Comparison of ENCODE assay signal across 35 cellular contexts in genomic region chr11:110761131-110761530, GRCh38. TPM values are rescaled to one million over a fixed set of nuclear protein-coding genes. Genes with fewer than 3 reads are reported as not detected.
"Had no signal": no experiment of that assay in that cellular context is flagged by ENCODE, and none has a peak within 500 bp of the region (broad histone marks: within the 10 kb centered on the region; RNA-seq: fewer than 3 reads in every experiment).

No MANE protein-coding gene starts in this region.

- DNase-seq: Kasumi-1, MG63, MM.1S, MV-4-11, NCI-H1048, NCI-H1092, NCI-H1092 treated with DMSO at 0.1 percent for 48 hours, NCI-H1105, NCI-H1105 treated with DMSO at 0.1 percent for 48 hours, NCI-H1417 treated with DMSO at 0.1 percent for 48 hours, NCI-H1436, NCI-H1436 treated with DMSO at 0.1 percent for 48 hours, NCI-H146, NCI-H1694, NCI-H1694 treated with DMSO at 0.1 percent for 48 hours, NCI-H187, NCI-H187 treated with DMSO at 0.1 percent for 48 hours, NCI-H1930, NCI-H2029, NCI-H2029 treated with DMSO at 0.1 percent for 48 hours, NCI-H2081, NCI-H2081 treated with DMSO at 0.1 percent for 48 hours, NCI-H2107, NCI-H2171, NCI-H2171 treated with DMSO at 0.1 percent for 48 hours, NCI-H2227 treated with DMSO at 0.1 percent for 48 hours, NCI-H226, NCI-H345, NCI-H446, NCI-H446 treated with DMSO at 0.1 percent for 48 hours, NCI-H510A, NCI-H510A treated with DMSO at 0.1 percent for 48 hours, NCI-H524 treated with DMSO at 0.1 percent for 48 hours had no signal

- H3K4me3 ChIP-seq: MG63 had no signal

- H3K36me3 ChIP-seq: MG63 had no signal

- H3K9me3 ChIP-seq: MG63 had no signal

- H3K27me3 ChIP-seq: MG63 had no signal

RNA-seq across cellular contexts. Expression of gene ARHGAP20, which starts 48.9 kb away (rescaled TPM):
- total RNA-seq: MCF 10A, NCI-H460 had no signal
